Comparison of ENCODE assay signal across 9 cellular contexts in the genomic region with DNA sequence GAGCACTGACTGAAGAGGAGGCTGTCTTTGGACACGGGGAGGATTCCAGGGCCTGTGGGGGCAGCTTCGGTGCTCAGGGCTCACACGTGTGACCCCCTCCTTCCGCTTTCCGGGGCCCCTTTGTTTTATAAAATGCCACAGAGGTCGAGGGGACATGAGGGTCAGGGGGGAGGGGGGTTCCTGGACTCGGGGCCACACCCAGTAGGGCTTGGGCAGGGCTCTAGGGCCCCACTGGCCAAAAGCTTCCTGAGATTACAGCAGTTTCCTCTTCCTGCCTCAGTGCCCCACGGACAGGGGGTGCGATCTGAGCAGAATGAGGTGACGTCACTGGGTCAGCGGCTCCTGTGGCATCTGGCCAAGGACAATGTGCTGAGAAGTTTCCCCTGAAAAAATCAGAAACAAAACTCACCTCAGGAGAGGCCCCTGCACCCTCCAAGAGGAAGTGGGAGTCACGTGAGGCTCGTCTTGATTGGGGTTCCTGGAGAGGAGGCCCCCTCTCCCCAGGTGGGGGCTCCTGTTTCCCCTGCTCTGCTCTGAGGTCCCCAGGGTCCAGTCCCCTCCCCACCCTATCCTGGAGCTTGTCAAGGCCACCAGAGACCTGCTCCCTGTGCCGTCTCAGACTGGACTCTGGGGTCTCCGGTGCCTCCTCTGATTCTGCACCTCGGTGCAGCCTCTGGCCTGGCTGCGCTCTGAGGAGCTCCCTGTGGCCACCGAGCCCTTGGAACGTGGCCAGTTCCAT. TPM values are rescaled to one million over a fixed set of nuclear protein-coding genes. Genes with fewer than 3 reads are reported as not detected.
DNase-seq lines count a peak whose midpoint lies in the region; ATAC-seq, FAIRE-seq and TF ChIP-seq lines count a peak whose summit lies in the region.
"Had no signal": no experiment of that assay in that cellular context is flagged by ENCODE, and none has a peak within 500 bp of the region (broad histone marks: within the 10 kb centered on the region; RNA-seq: fewer than 3 reads in every experiment).

No MANE protein-coding gene starts in this region.

- H4K20me1 ChIP-seq in K562 (replicated peaks; ENCODE audit: control insufficient read depth, insufficient read depth, low read length), result no peaks in the 10 kb centered on the region

- TF ChIP-seq POLR2A in GM10847 (IDR thresholded peaks at IDR 0.05; ENCODE audit: extremely low read depth, insufficient read length) (peak; percentile 8), Peyer's patch (IDR thresholded peaks at IDR 0.05) (peak in 1 of 2 donors; percentile 14), K562 (conservative IDR thresholded peaks at IDR 0.05) (peak; percentile 53)

- DNase-seq in HCEC 1CT (peak; percentile 64), Peyer's patch (peak; percentile 70 to 97 (median 95)), K562 (ENCODE audit: extremely low read depth in 1 of 4, low spot score in 3 of 4) (peak; percentile 42 to 86 (median 53)), left lung (peak; percentile 88 to 91), DMS79 treated with DMSO at 0.1 percent for 48 hours (lab: John Stamatoyannopoulos, UW) (no peak)
- DNase-seq in stimulated activated CD8-positive, alpha-beta memory T cell treated with anti-CD3 and anti-CD28 coated beads, Interleukin-4, amount 100 ng/mL, for 48 hours, result peak; percentile 84

- intact Hi-C loops in K562 (cut with micrococcal nuclease), result no loop called here
- intact Hi-C loops in left lung (cut with DNase I), result no loop called here

- H3K27ac ChIP-seq in Peyer's patch (peak overlapping the region; percentile 79 to 89 (median 86)), K562 (ENCODE audit: extremely low read depth, low read depth, low read length) (peak overlapping the region; percentile 88), left lung (peak overlapping the region; percentile 81 to 97)

- H3K4me3 ChIP-seq in Peyer's patch (peak overlapping the region in 2 of 4 donors; percentile 6 to 11), K562 (peak overlapping the region; percentile 18; the same call in 1 of the 2 replicates), left lung (peak overlapping the region in 1 of 2 donors; percentile 10)

- in situ Hi-C loops in K562 (cut with MboI), result no loop called here

- ATAC-seq in K562 (peak; percentile 53), left lung (peak; percentile 82), GM19035 (IDR thresholded peaks at IDR 0.05; ENCODE audit: unreplicated experiment) (no peak)

- no peaks in the 10 kb centered on the region for H3K27me3 ChIP-seq in Peyer's patch
- no peaks in the 10 kb centered on the region for H3K27me3 ChIP-seq in K562 (ENCODE audit: control insufficient read depth in 2 of 2, insufficient read depth in 2 of 2, low read length in 2 of 2)
- no peaks in the 10 kb centered on the region for H3K27me3 ChIP-seq in left lung

- H3K36me3 ChIP-seq in Peyer's patch (no peaks in the 10 kb centered on the region), K562 (ENCODE audit: control insufficient read depth, insufficient read depth, low read length) (no peaks in the 10 kb centered on the region), left lung (no peaks in the 10 kb centered on the region)

- peaks cover 29% of the 10 kb centered on the region for H3K79me2 ChIP-seq in K562 (ENCODE audit: control insufficient read depth, insufficient read depth, low read length)

- H3K4me2 ChIP-seq in K562 (ENCODE audit: insufficient read depth, low read length), result peak overlapping the region; percentile 63

- FAIRE-seq in K562 (lab: Jason Lieb, UNC), result peak; percentile 44

- peak; percentile 16; the same call in 1 of the 2 replicates for TF ChIP-seq EP300 in K562 (IDR thresholded peaks at IDR 0.05; ENCODE audit: low read length)

- CTCF ChIA-PET in K562 (lab: Yijun Ruan, JAX; ENCODE audit: low intra/inter-chr PET ratio), result no interaction called here

- peaks cover 0 to 34% (median 23%) of the 10 kb centered on the region in 4 donors for H3K4me1 ChIP-seq in Peyer's patch
- H3K4me1 ChIP-seq in K562 (replicated peaks in 1 of 2; ENCODE audit: control insufficient read depth in 2 of 2, insufficient read depth in 2 of 2, low read length in 2 of 2), result peaks cover 51 to 60% of the 10 kb centered on the region in 2 experiments
- peaks cover 24 to 56% of the 10 kb centered on the region in 2 donors for H3K4me1 ChIP-seq in left lung

- H3K9ac ChIP-seq in K562 (ENCODE audit: insufficient read depth in 1 of 2, low read depth in 2 of 2, low read length in 2 of 2), result peak overlapping the region; percentile 61 to 93

- TF ChIP-seq RAD21 in K562 (CRISPR knock-in tag; conservative IDR thresholded peaks at IDR 0.05 in 1 of 2, IDR thresholded peaks at IDR 0.05 in 1 of 2), result no peak

- H3K9me3 ChIP-seq in Peyer's patch (no peaks in the 10 kb centered on the region), K562 (replicated peaks; ENCODE audit: control insufficient read depth, insufficient read depth, low read depth, low read length) (0 out of 2 replicates have a peak, but pooled peaks cover 2% of the 10 kb centered on the region), left lung (no peaks in the 10 kb centered on the region)

- 3% methylated on average over 17 of the region's 19 CpGs for WGBS in K562 (ENCODE audit: insufficient coverage, low coverage, missing lambda C conversion rate)

- no peaks in the 10 kb centered on the region for H3K9me1 ChIP-seq in K562 (ENCODE audit: control insufficient read depth, insufficient read depth, low read length)

- BruUV-seq in K562 (replicated peaks; lab: Mats Ljungman, UMichigan), result no TSS peak

- TF ChIP-seq CTCF in Peyer's patch (IDR thresholded peaks at IDR 0.05) (no peak), K562 (IDR thresholded peaks at IDR 0.05 in 2 of 3, conservative IDR thresholded peaks at IDR 0.05 in 1 of 3; ENCODE audit: insufficient read depth in 2 of 3, low read depth in 1 of 3, low read length in 3 of 3) (no peak), left lung (IDR thresholded peaks at IDR 0.05) (no peak)

- peak overlapping the region; percentile 46 for H2AFZ ChIP-seq in K562 (ENCODE audit: low read depth, low read length)

- POLR2A ChIA-PET in K562 (lab: Yijun Ruan, JAX), result interaction anchor here (0.7 to 1.7 kb wide), 7 partner anchors 9 to 119 kb away, joined by 3 to 11 read pairs (median 5); a partner anchor contains a TSS

RNA-seq across cellular contexts. Expression of a gene that starts 6.4 kb away (rescaled TPM):
- total RNA-seq in Peyer's patch (100 to 1,000 TPM in 1 of 4 donors, 10 to 100 TPM in 3; 30.6 to 200 (median 84.7) TPM), K562 (2014; rRNA removed) (49.6 and 70.6 TPM in 2 replicates), K562 (2014; rRNA removed; fragmentation: Illumina TruSeq; extraction: Trizol) (41.0 and 51.5 TPM in 2 replicates), K562 (2015; rRNA removed; fragmentation: Illumina TruSeq; extraction: Trizol) (155 and 161 TPM in 2 replicates), K562 (2021) (163 and 164 TPM in 2 replicates), left lung (1,000 to 10,000 TPM in 1 of 2 donors, 100 to 1,000 TPM in 1; 724 to 1,115 TPM)
- total RNA-seq in K562 (2011; cell fraction: chromatin; rRNA removed; ENCODE audit: low replicate concordance), result 6.0 and 26.3 TPM in 2 replicates
- total RNA-seq in K562 (2011; cell fraction: nucleolus; rRNA removed), result 38.8 and 53.5 TPM in 2 replicates
- 31.1 and 36.4 TPM in 2 replicates for total RNA-seq in K562 (2011; cell fraction: nucleoplasm; rRNA removed)
- polyA plus RNA-seq in K562 (2011; rRNA removed) (22.7 and 77.6 TPM in 2 replicates), K562 (2014; fragmentation: Illumina TruSeq; extraction: Trizol) (242 and 297 TPM in 2 replicates), K562 (2014; fragmentation: Nextera tagmentation; extraction: Ambion mirVana) (100 to 1,000 TPM; 452 to 461 TPM), K562 (2014; rRNA removed) (77.7 and 150 TPM in 2 replicates)
- polyA plus RNA-seq in K562 (2011; cell fraction: cytosol; rRNA removed), result 128 TPM in 2 replicates
- 28.0 and 34.2 TPM in 2 replicates for polyA plus RNA-seq in K562 (2011; cell fraction: nucleus; rRNA removed)
- 478 and 481 TPM in 2 replicates for polyA plus RNA-seq in K562 (2012)
- 19.8 and 26.3 TPM in 2 replicates for polyA minus RNA-seq in K562 (2011; rRNA and poly(A)+ RNA removed)
- polyA minus RNA-seq in K562 (2011; cell fraction: cytosol; rRNA and poly(A)+ RNA removed), result 49.6 and 95.7 TPM in 2 replicates
- polyA minus RNA-seq in K562 (2011; cell fraction: nucleus; rRNA and poly(A)+ RNA removed), result 6.9 and 19.4 TPM in 2 replicates

RNA-seq across cellular contexts. Expression of a gene that starts 13.2 kb away (rescaled TPM):
- 100 to 1,000 TPM in 2 of 4 donors, 10 to 100 TPM in 2; 45.9 to 141 (median 89.6) TPM for total RNA-seq in Peyer's patch
- total RNA-seq in K562 (2011; cell fraction: chromatin; rRNA removed; ENCODE audit: low replicate concordance), result 394 and 929 TPM in 2 replicates
- 1,445 and 1,483 TPM in 2 replicates for total RNA-seq in K562 (2011; cell fraction: nucleolus; rRNA removed)
- total RNA-seq in K562 (2011; cell fraction: nucleoplasm; rRNA removed), result 1,061 and 1,262 TPM in 2 replicates
- total RNA-seq in K562 (2014; rRNA removed), result 793 and 818 TPM in 2 replicates
- total RNA-seq in K562 (2014; rRNA removed; fragmentation: Illumina TruSeq; extraction: Trizol), result 572 and 787 TPM in 2 replicates
- total RNA-seq in K562 (2015; rRNA removed; fragmentation: Illumina TruSeq; extraction: Trizol), result 979 and 985 TPM in 2 replicates
- total RNA-seq in K562 (2021), result 691 and 717 TPM in 2 replicates
- polyA plus RNA-seq in K562 (2011; rRNA removed), result 900 and 1,311 TPM in 2 replicates
- polyA plus RNA-seq in K562 (2011; cell fraction: cytosol; rRNA removed), result 2,724 and 2,737 TPM in 2 replicates
- polyA plus RNA-seq in K562 (2011; cell fraction: nucleus; rRNA removed), result 780 and 1,049 TPM in 2 replicates
- 1,084 and 1,212 TPM in 2 replicates for polyA plus RNA-seq in K562 (2012)
- polyA plus RNA-seq in K562 (2014; fragmentation: Illumina TruSeq; extraction: Trizol), result 1,966 and 1,984 TPM in 2 replicates
- 1,000 to 10,000 TPM; 4,252 to 5,579 TPM for polyA plus RNA-seq in K562 (2014; fragmentation: Nextera tagmentation; extraction: Ambion mirVana)
- polyA plus RNA-seq in K562 (2014; rRNA removed), result 974 and 999 TPM in 2 replicates
- polyA minus RNA-seq in K562 (2011; rRNA and poly(A)+ RNA removed), result 752 and 801 TPM in 2 replicates
- 577 and 662 TPM in 2 replicates for polyA minus RNA-seq in K562 (2011; cell fraction: cytosol; rRNA and poly(A)+ RNA removed)
- polyA minus RNA-seq in K562 (2011; cell fraction: nucleus; rRNA and poly(A)+ RNA removed), result 139 and 266 TPM in 2 replicates
- 100 to 1,000 TPM in 1 of 2 donors, 10 to 100 TPM in 1; 98.7 to 149 TPM for total RNA-seq in left lung

RNA-seq across cellular contexts. Expression of a gene that starts 19.4 kb away (rescaled TPM):
- total RNA-seq in Peyer's patch (10 to 100 TPM; 15.6 to 98.2 (median 46.0) TPM), K562 (2014; rRNA removed) (52.8 and 187 TPM in 2 replicates), K562 (2014; rRNA removed; fragmentation: Illumina TruSeq; extraction: Trizol) (137 and 145 TPM in 2 replicates), K562 (2015; rRNA removed; fragmentation: Illumina TruSeq; extraction: Trizol) (290 and 356 TPM in 2 replicates), K562 (2021) (693 and 698 TPM in 2 replicates), left lung (100 to 1,000 TPM; 398 to 886 TPM)
- 6.5 and 20.8 TPM in 2 replicates for total RNA-seq in K562 (2011; cell fraction: chromatin; rRNA removed; ENCODE audit: low replicate concordance)
- 47.0 and 138 TPM in 2 replicates for total RNA-seq in K562 (2011; cell fraction: nucleolus; rRNA removed)
- total RNA-seq in K562 (2011; cell fraction: nucleoplasm; rRNA removed), result 31.5 and 44.9 TPM in 2 replicates
- polyA plus RNA-seq in K562 (2011; rRNA removed) (205 and 655 TPM in 2 replicates), K562 (2014; fragmentation: Illumina TruSeq; extraction: Trizol) (472 and 547 TPM in 2 replicates), K562 (2014; fragmentation: Nextera tagmentation; extraction: Ambion mirVana) (1,000 to 10,000 TPM; 3,629 to 4,872 TPM), K562 (2014; rRNA removed) (255 and 328 TPM in 2 replicates)
- 600 and 1,150 TPM in 2 replicates for polyA plus RNA-seq in K562 (2011; cell fraction: cytosol; rRNA removed)
- 59.9 and 198 TPM in 2 replicates for polyA plus RNA-seq in K562 (2011; cell fraction: nucleus; rRNA removed)
- 488 and 506 TPM in 2 replicates for polyA plus RNA-seq in K562 (2012)
- 69.9 and 190 TPM in 2 replicates for polyA minus RNA-seq in K562 (2011; rRNA and poly(A)+ RNA removed)
- 143 and 401 TPM in 2 replicates for polyA minus RNA-seq in K562 (2011; cell fraction: cytosol; rRNA and poly(A)+ RNA removed)
- 14.8 and 71.3 TPM in 2 replicates for polyA minus RNA-seq in K562 (2011; cell fraction: nucleus; rRNA and poly(A)+ RNA removed)

RNA-seq across cellular contexts. Expression of a gene that starts 27.7 kb away (rescaled TPM):
- total RNA-seq in Peyer's patch (not detected), K562 (2014; rRNA removed) (not detected in 2 replicates), K562 (2014; rRNA removed; fragmentation: Illumina TruSeq; extraction: Trizol) (not detected in 2 replicates), K562 (2015; rRNA removed; fragmentation: Illumina TruSeq; extraction: Trizol) (not detected in 2 replicates), K562 (2021) (not detected in 2 replicates), left lung (not detected)
- total RNA-seq in K562 (2011; cell fraction: chromatin; rRNA removed; ENCODE audit: low replicate concordance), result not detected in 2 replicates
- total RNA-seq in K562 (2011; cell fraction: nucleolus; rRNA removed), result not detected in 2 replicates
- total RNA-seq in K562 (2011; cell fraction: nucleoplasm; rRNA removed), result not detected in 2 replicates
- polyA plus RNA-seq in K562 (2011; rRNA removed) (not detected in 2 replicates), K562 (2014; fragmentation: Illumina TruSeq; extraction: Trizol) (not detected in 2 replicates), K562 (2014; fragmentation: Nextera tagmentation; extraction: Ambion mirVana) (not detected), K562 (2014; rRNA removed) (0.19 TPM in 1 of 2 replicates, not detected in the other)
- polyA plus RNA-seq in K562 (2011; cell fraction: cytosol; rRNA removed), result not detected in 2 replicates
- not detected in 2 replicates for polyA plus RNA-seq in K562 (2011; cell fraction: nucleus; rRNA removed)
- polyA plus RNA-seq in K562 (2012), result not detected in 2 replicates
- not detected in 2 replicates for polyA minus RNA-seq in K562 (2011; rRNA and poly(A)+ RNA removed)
- polyA minus RNA-seq in K562 (2011; cell fraction: cytosol; rRNA and poly(A)+ RNA removed), result not detected in 2 replicates
- polyA minus RNA-seq in K562 (2011; cell fraction: nucleus; rRNA and poly(A)+ RNA removed), result not detected in 2 replicates
- total RNA-seq: M059J had no signal

RNA-seq across cellular contexts. Expression of a gene that starts 38.1 kb away (rescaled TPM):
- total RNA-seq in Peyer's patch (100 to 1,000 TPM in 3 of 4 donors, 10 to 100 TPM in 1; 94.2 to 385 (median 317) TPM), K562 (2014; rRNA removed) (25.7 and 34.3 TPM in 2 replicates), K562 (2014; rRNA removed; fragmentation: Illumina TruSeq; extraction: Trizol) (3.3 and 5.1 TPM in 2 replicates), K562 (2015; rRNA removed; fragmentation: Illumina TruSeq; extraction: Trizol) (13.8 and 15.2 TPM in 2 replicates), K562 (2021) (55.9 and 73.1 TPM in 2 replicates), left lung (10 to 100 TPM; 47.7 to 75.3 TPM)
- 121 and 331 TPM in 2 replicates for total RNA-seq in K562 (2011; cell fraction: chromatin; rRNA removed; ENCODE audit: low replicate concordance)
- total RNA-seq in K562 (2011; cell fraction: nucleolus; rRNA removed), result 233 and 250 TPM in 2 replicates
- 139 and 152 TPM in 2 replicates for total RNA-seq in K562 (2011; cell fraction: nucleoplasm; rRNA removed)
- polyA plus RNA-seq in K562 (2011; rRNA removed) (18.1 and 48.0 TPM in 2 replicates), K562 (2014; fragmentation: Illumina TruSeq; extraction: Trizol) (18.3 and 23.2 TPM in 2 replicates), K562 (2014; fragmentation: Nextera tagmentation; extraction: Ambion mirVana) (under 1 TPM; 0.38 to 0.84 TPM), K562 (2014; rRNA removed) (74.2 and 85.1 TPM in 2 replicates)
- polyA plus RNA-seq in K562 (2011; cell fraction: cytosol; rRNA removed), result 11.1 and 18.3 TPM in 2 replicates
- 636 and 650 TPM in 2 replicates for polyA plus RNA-seq in K562 (2011; cell fraction: nucleus; rRNA removed)
- polyA plus RNA-seq in K562 (2012), result 54.9 and 131 TPM in 2 replicates
- 2.3 TPM in 2 replicates for polyA minus RNA-seq in K562 (2011; rRNA and poly(A)+ RNA removed)
- 4.9 and 8.6 TPM in 2 replicates for polyA minus RNA-seq in K562 (2011; cell fraction: cytosol; rRNA and poly(A)+ RNA removed)
- polyA minus RNA-seq in K562 (2011; cell fraction: nucleus; rRNA and poly(A)+ RNA removed), result 43.4 and 50.0 TPM in 2 replicates
